Comparison of ENCODE assay signal across 1 cellular context in the genomic region with DNA sequence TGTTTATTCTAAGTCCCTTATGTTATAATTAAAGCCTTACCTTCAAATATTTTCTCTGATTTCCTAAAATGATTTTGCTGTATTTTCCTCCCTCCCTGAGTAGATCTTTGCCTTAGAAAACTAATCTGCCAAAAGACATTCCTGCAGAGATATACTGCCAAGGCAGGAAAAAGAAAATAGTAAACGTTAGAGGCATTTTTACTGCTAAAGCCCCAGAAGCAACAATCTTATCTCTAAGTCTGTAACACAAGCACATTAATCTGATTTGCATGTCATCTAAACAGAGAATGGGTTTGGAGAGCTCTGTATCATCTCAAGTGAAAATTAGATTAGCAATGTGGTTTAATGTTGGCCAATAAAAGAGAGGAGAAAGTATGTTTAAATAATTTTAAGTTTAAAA.
A peak's percentile ranks its signal among the peaks of the same experiment; 100 is the strongest.
TF ChIP-seq lines count a peak whose summit lies in the region.

No MANE protein-coding gene starts in this region.

TF ChIP-seq in K562, 482 proteins besides CTCF, POLR2A, EP300 and RAD21 (continued from another document):
- TF ChIP-seq, protein P1, sequence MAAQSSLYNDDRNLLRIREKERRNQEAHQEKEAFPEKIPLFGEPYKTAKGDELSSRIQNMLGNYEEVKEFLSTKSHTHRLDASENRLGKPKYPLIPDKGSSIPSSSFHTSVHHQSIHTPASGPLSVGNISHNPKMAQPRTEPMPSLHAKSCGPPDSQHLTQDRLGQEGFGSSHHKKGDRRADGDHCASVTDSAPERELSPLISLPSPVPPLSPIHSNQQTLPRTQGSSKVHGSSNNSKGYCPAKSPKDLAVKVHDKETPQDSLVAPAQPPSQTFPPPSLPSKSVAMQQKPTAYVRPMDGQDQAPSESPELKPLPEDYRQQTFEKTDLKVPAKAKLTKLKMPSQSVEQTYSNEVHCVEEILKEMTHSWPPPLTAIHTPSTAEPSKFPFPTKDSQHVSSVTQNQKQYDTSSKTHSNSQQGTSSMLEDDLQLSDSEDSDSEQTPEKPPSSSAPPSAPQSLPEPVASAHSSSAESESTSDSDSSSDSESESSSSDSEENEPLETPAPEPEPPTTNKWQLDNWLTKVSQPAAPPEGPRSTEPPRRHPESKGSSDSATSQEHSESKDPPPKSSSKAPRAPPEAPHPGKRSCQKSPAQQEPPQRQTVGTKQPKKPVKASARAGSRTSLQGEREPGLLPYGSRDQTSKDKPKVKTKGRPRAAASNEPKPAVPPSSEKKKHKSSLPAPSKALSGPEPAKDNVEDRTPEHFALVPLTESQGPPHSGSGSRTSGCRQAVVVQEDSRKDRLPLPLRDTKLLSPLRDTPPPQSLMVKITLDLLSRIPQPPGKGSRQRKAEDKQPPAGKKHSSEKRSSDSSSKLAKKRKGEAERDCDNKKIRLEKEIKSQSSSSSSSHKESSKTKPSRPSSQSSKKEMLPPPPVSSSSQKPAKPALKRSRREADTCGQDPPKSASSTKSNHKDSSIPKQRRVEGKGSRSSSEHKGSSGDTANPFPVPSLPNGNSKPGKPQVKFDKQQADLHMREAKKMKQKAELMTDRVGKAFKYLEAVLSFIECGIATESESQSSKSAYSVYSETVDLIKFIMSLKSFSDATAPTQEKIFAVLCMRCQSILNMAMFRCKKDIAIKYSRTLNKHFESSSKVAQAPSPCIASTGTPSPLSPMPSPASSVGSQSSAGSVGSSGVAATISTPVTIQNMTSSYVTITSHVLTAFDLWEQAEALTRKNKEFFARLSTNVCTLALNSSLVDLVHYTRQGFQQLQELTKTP (IDR thresholded peaks at IDR 0.05; ENCODE audit: low read depth in 1 of 2, partially characterized antibody in 2 of 2), result no peak
- TF ChIP-seq ZNF175 (CRISPR knock-in tag; IDR thresholded peaks at IDR 0.05; ENCODE audit: low read depth) (peak; percentile 30; the same call in 1 of the 2 replicates), SMARCA4 (IDR thresholded peaks at IDR 0.05) (peak; percentile 44; the same call in 1 of the 2 replicates), TEAD4 (IDR thresholded peaks at IDR 0.05; ENCODE audit: low read length) (peak; percentile 47), TEAD4 (CRISPR knock-in tag; IDR thresholded peaks at IDR 0.05; ENCODE audit: borderline replicate concordance) (no peak), ZFP36 (IDR thresholded peaks at IDR 0.05; ENCODE audit: low read depth, low read length, partially characterized antibody) (no peak), PCBP1 (IDR thresholded peaks at IDR 0.05; ENCODE audit: low read depth, low read length, poor library complexity, severe bottlenecking) (no peak), CBFA2T3 (IDR thresholded peaks at IDR 0.05) (0 out of 2 replicates have a peak, but pooled peaks have one; percentile 21)
